ENCODE assay signal across 12 cellular contexts in genomic region chr5:71600783-71601182, GRCh38. TPM values are rescaled to one million over a fixed set of nuclear protein-coding genes. Genes with fewer than 3 reads are reported as not detected.
DNase-seq lines count a peak whose midpoint lies in the region; ATAC-seq and TF ChIP-seq lines count a peak whose summit lies in the region.
"Had no signal": no experiment of that assay in that cellular context is flagged by ENCODE, and none has a peak within 500 bp of the region (broad histone marks: within the 10 kb centered on the region; RNA-seq: fewer than 3 reads in every experiment).

No MANE protein-coding gene starts in this region.

- peak overlapping the region; percentile 70 for H3K4me3 Mint-ChIP-seq in activated T-helper 17 cell treated with anti-CD3 and anti-CD28 coated beads, Interleukin-2, amount 50 U/mL, for 72 hours
- H3K4me3 Mint-ChIP-seq in stimulated activated memory B cell treated with anti-CD40 and anti-IgM and Interleukin-4, amounts not matched to agents 10 μg/mL and 1 μg/mL and 100 μg/mL, for 72 hours: no peak overlapping the region
- H3K4me3 Mint-ChIP-seq: memory B cell had no signal

- peak overlapping the region; percentile 20 to 90; a peak in 3 of 4 replicates for H3K27ac ChIP-seq in SK-N-SH (ENCODE audit: low read depth in 2 of 2, low read length in 1 of 2)
- H3K27ac ChIP-seq: esophagus muscularis mucosa had no signal

- H3K4me2 ChIP-seq in SK-N-SH: peak overlapping the region; percentile 65

- ATAC-seq in SK-N-SH treated with all-trans-retinoic acid at 6 μM for 48 hours (no peak), Right ventricle myocardium superior (ENCODE audit: poor library complexity) (peak; percentile 10)
- ATAC-seq in activated T-helper 17 cell treated with anti-CD3 and anti-CD28 coated beads, Interleukin-2, amount 50 U/mL, for 72 hours (replicated peaks): no peak
- ATAC-seq in stimulated activated memory B cell treated with anti-CD40 and anti-IgM and Interleukin-4, amounts not matched to agents 10 μg/mL and 1 μg/mL and 100 μg/mL, for 72 hours: no peak

- H3K9me3 ChIP-seq in SK-N-SH: no peaks in the 10 kb centered on the region
- H3K9me3 ChIP-seq: esophagus muscularis mucosa, spleen had no signal

- POLR2A ChIA-PET in SK-N-SH (lab: Yijun Ruan, JAX): no interaction called here

- H3K9me2 ChIP-seq in SK-N-SH: no peaks in the 10 kb centered on the region

- DNase-seq in SK-N-SH: no peak
- no peak for DNase-seq in Right ventricle myocardium superior
- DNase-seq in occipital lobe (lab: John Stamatoyannopoulos, UW): no peak
- no peak for DNase-seq in NCI-H187 treated with DMSO at 0.1 percent for 48 hours (lab: John Stamatoyannopoulos, UW)
- DNase-seq in kidney tubule cell (ENCODE audit: low spot score): no peak
- DNase-seq: NCI-H1092, spleen had no signal

- H3K27me3 Mint-ChIP-seq in activated T-helper 17 cell treated with anti-CD3 and anti-CD28 coated beads, Interleukin-2, amount 50 U/mL, for 72 hours: no peaks in the 10 kb centered on the region
- no peaks in the 10 kb centered on the region for H3K27me3 Mint-ChIP-seq in stimulated activated memory B cell treated with anti-CD40 and anti-IgM and Interleukin-4, amounts not matched to agents 10 μg/mL and 1 μg/mL and 100 μg/mL, for 72 hours
- H3K27me3 Mint-ChIP-seq: memory B cell had no signal

- peaks cover 34 to 45% of the 10 kb centered on the region in 2 experiments for H3K36me3 ChIP-seq in SK-N-SH (replicated peaks in 1 of 2; ENCODE audit: control insufficient read depth in 1 of 2, insufficient read depth in 2 of 2, low read length in 1 of 2)

- TF ChIP-seq EP300 in SK-N-SH (IDR thresholded peaks at IDR 0.05; ENCODE audit: borderline replicate concordance in 1 of 2, low read depth in 1 of 2, low read length in 1 of 2): no peak

- H3K27ac Mint-ChIP-seq in activated T-helper 17 cell treated with anti-CD3 and anti-CD28 coated beads, Interleukin-2, amount 50 U/mL, for 72 hours: peak overlapping the region; percentile 92
- H3K27ac Mint-ChIP-seq in stimulated activated memory B cell treated with anti-CD40 and anti-IgM and Interleukin-4, amounts not matched to agents 10 μg/mL and 1 μg/mL and 100 μg/mL, for 72 hours: peak overlapping the region; percentile 78

- peaks cover 13% of the 10 kb centered on the region for H3K4me1 Mint-ChIP-seq in activated T-helper 17 cell treated with anti-CD3 and anti-CD28 coated beads, Interleukin-2, amount 50 U/mL, for 72 hours
- H3K4me1 Mint-ChIP-seq in stimulated activated memory B cell treated with anti-CD40 and anti-IgM and Interleukin-4, amounts not matched to agents 10 μg/mL and 1 μg/mL and 100 μg/mL, for 72 hours: peaks cover 13% of the 10 kb centered on the region
- H3K4me1 Mint-ChIP-seq: memory B cell had no signal

- intact Hi-C loops in Right ventricle myocardium superior (cut with DNase I): no loop called here

- peaks cover 3 to 8% of the 10 kb centered on the region in 2 experiments for H3K4me1 ChIP-seq in SK-N-SH (ENCODE audit: control insufficient read depth in 1 of 2, insufficient read depth in 2 of 2, low read depth in 1 of 2, low read length in 1 of 2)

- no peak overlapping the region for H3K4me3 ChIP-seq in SK-N-SH (ENCODE audit: low read depth in 2 of 2, low read length in 1 of 2)
- H3K4me3 ChIP-seq: esophagus muscularis mucosa, spleen had no signal

- H3K27me3 ChIP-seq in SK-N-SH (ENCODE audit: insufficient read depth): no peaks in the 10 kb centered on the region
- H3K27me3 ChIP-seq: esophagus muscularis mucosa, spleen had no signal

- no peak for TF ChIP-seq CTCF in SK-N-SH (IDR thresholded peaks at IDR 0.05)

- peaks cover 37% of the 10 kb centered on the region for H3F3A ChIP-seq in SK-N-SH (replicated peaks; ENCODE audit: insufficient read depth)

- CTCF ChIA-PET in SK-N-SH (lab: Yijun Ruan, JAX): interaction anchor here (0.6 to 2.4 kb wide), 15 partner anchors 9 to 577 kb away, joined by 3 to 10 read pairs (median 4); partner anchors contain the start of gene MCCC2

- peaks cover 4% of the 10 kb centered on the region; the same call in 1 of the 2 replicates for H4K20me1 ChIP-seq in SK-N-SH (ENCODE audit: insufficient read depth)

- H3K79me2 ChIP-seq in SK-N-SH (ENCODE audit: insufficient read depth): no peaks in the 10 kb centered on the region

- H3K9ac ChIP-seq in SK-N-SH: peak overlapping the region; percentile 4; the same call in 1 of the 2 replicates

- peaks cover 89% of the 10 kb centered on the region for H3K36me3 Mint-ChIP-seq in activated T-helper 17 cell treated with anti-CD3 and anti-CD28 coated beads, Interleukin-2, amount 50 U/mL, for 72 hours (ENCODE audit: low read depth)
- peaks cover 56% of the 10 kb centered on the region for H3K36me3 Mint-ChIP-seq in stimulated activated memory B cell treated with anti-CD40 and anti-IgM and Interleukin-4, amounts not matched to agents 10 μg/mL and 1 μg/mL and 100 μg/mL, for 72 hours

- TF ChIP-seq RAD21 in SK-N-SH (IDR thresholded peaks at IDR 0.05; ENCODE audit: low read length): no peak

- 100% methylated on average over 1 of the region's 1 CpG for WGBS in SK-N-SH (ENCODE audit: low lambda C conversion rate)

- H3K9me3 Mint-ChIP-seq in activated T-helper 17 cell treated with anti-CD3 and anti-CD28 coated beads, Interleukin-2, amount 50 U/mL, for 72 hours: no peaks in the 10 kb centered on the region
- H3K9me3 Mint-ChIP-seq in stimulated activated memory B cell treated with anti-CD40 and anti-IgM and Interleukin-4, amounts not matched to agents 10 μg/mL and 1 μg/mL and 100 μg/mL, for 72 hours: no peaks in the 10 kb centered on the region
- H3K9me3 Mint-ChIP-seq: memory B cell had no signal

- H2AFZ ChIP-seq in SK-N-SH (ENCODE audit: low read depth): no peak overlapping the region; the same call in 1 of the 2 replicates

TF ChIP-seq in SK-N-SH, 30 proteins besides CTCF, POLR2A, EP300 and RAD21 (continues in another document):
- no peak for TF ChIP-seq TCF12 (IDR thresholded peaks at IDR 0.05)
- no peak for TF ChIP-seq RCOR1 (IDR thresholded peaks at IDR 0.05; ENCODE audit: low read length)
- TF ChIP-seq JUND (IDR thresholded peaks at IDR 0.05): no peak
- TF ChIP-seq NRF1 (IDR thresholded peaks at IDR 0.05; ENCODE audit: low read depth, low read length): no peak
- TF ChIP-seq MXI1 (IDR thresholded peaks at IDR 0.05; ENCODE audit: low read depth, low read length): no peak
- TF ChIP-seq RFX5 (IDR thresholded peaks at IDR 0.05; ENCODE audit: low read length): no peak
- no peak for TF ChIP-seq TEAD4 (IDR thresholded peaks at IDR 0.05; ENCODE audit: borderline replicate concordance, insufficient read depth)
- TF ChIP-seq USF1 (IDR thresholded peaks at IDR 0.05; ENCODE audit: borderline replicate concordance, low read depth): no peak
- TF ChIP-seq ELF1 (IDR thresholded peaks at IDR 0.05): no peak

TF ChIP-seq in SK-N-SH treated with all-trans-retinoic acid at 6 μM for 48 hours, 23 proteins besides CTCF, POLR2A, EP300 and RAD21 (continues in another document):
- TF ChIP-seq ZFP30 (CRISPR knock-in tag; IDR thresholded peaks at IDR 0.05) (no peak), POU6F1 (CRISPR knock-in tag; IDR thresholded peaks at IDR 0.05; ENCODE audit: borderline replicate concordance, low read depth) (no peak), TOX (CRISPR knock-in tag; IDR thresholded peaks at IDR 0.05; ENCODE audit: borderline replicate concordance) (no peak), GLIS3 (CRISPR knock-in tag; IDR thresholded peaks at IDR 0.05) (no peak), CREB5 (CRISPR knock-in tag; IDR thresholded peaks at IDR 0.05; ENCODE audit: low read depth) (no peak), CSRNP3 (CRISPR knock-in tag; IDR thresholded peaks at IDR 0.05) (no peak), ISL1 (CRISPR knock-in tag; IDR thresholded peaks at IDR 0.05) (no peak), SNAI2 (CRISPR knock-in tag; IDR thresholded peaks at IDR 0.05) (no peak), RARB (CRISPR knock-in tag; IDR thresholded peaks at IDR 0.05) (no peak)

RNA-seq across cellular contexts. Expression of gene MCCC2, which starts 13.6 kb away (rescaled TPM):
- 33.6 and 40.4 TPM in 2 replicates for polyA plus RNA-seq in SK-N-SH (2012; rRNA removed)
- polyA plus RNA-seq in SK-N-SH (2012; cell fraction: cytosol; rRNA removed): 42.9 and 44.3 TPM in 2 replicates
- polyA plus RNA-seq in SK-N-SH (2012; cell fraction: nucleus; rRNA removed): 17.2 and 37.9 TPM in 2 replicates
- 10 to 100 TPM; 41.0 to 72.5 TPM for total RNA-seq in activated T-helper 17 cell treated with anti-CD3 and anti-CD28 coated beads, Interleukin-2, amount 50 U/mL, for 72 hours
- total RNA-seq in Right ventricle myocardium superior (121 TPM), occipital lobe (20.7 TPM)
